Comparison of ENCODE assay signal across 8 cellular contexts in the genomic region with DNA sequence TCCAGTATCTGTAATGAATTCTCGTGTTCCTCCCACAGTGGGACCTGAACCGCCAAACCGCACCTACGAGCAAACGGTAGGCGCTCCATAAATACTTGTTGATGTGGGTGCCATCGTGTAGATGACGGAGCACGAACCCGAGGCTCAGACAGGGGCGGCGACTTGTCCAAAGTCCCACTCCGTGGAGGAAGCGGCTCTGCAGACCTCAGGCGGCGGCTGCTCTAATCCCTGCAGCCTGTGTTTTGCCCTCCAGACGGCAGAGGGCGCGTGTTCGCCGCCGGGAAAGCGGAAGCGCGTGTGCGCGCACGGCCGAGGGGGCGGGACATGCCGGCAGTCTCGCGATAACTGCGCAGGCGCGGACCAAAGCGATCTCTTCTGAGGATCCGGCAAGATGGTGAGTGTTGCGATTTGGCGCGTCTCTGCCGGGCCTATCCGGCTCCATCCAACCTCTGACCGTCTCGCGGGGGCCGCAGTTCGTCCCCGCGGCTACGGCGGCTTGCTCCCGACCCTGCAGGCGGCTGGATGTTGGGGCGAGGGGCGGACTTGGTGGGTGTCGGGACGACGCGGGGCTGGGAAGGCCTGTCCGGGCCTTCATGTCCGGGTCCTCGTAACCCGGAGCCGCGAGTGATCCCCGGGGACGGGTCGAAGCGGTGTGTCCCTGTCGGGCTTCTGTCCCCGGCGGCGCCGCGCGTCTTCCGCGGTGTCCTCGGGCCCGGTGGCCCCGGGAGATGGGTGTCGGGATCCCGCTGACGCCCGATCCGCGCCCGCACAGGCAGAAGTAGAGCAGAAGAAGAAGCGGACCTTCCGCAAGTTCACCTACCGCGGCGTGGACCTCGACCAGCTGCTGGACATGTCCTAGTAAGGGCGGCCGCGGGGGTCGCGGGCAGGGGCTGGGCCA. TPM values are rescaled to one million over a fixed set of nuclear protein-coding genes. Genes with fewer than 3 reads are reported as not detected.
DNase-seq lines count a peak whose midpoint lies in the region; TF ChIP-seq lines count a peak whose summit lies in the region.

A gene (plus strand): TSS at position 362 of the 898 bp plus-strand sequence. CDS start 30 bp downstream, at position 392.

- H3K4me3 Mint-ChIP-seq in nephron progenitor cell = peak within 1 kb of the TSS; percentile 97
- peak within 1 kb of the TSS; percentile 94 for H3K4me3 Mint-ChIP-seq in stimulated activated naive CD8-positive, alpha-beta T cell treated with anti-CD3 and anti-CD28 coated beads, Interleukin-15, Interleukin-2, amounts not matched to agents 100 ng/mL and 50 ng/mL, for 24 hours

- peaks cover 6% of the 10 kb centered on the region for H3K27me3 Mint-ChIP-seq in nephron progenitor cell (ENCODE audit: low read depth, poor library complexity)
- no peaks in the 10 kb centered on the region for H3K27me3 Mint-ChIP-seq in stimulated activated naive CD8-positive, alpha-beta T cell treated with anti-CD3 and anti-CD28 coated beads, Interleukin-15, Interleukin-2, amounts not matched to agents 100 ng/mL and 50 ng/mL, for 24 hours

- peak; percentile 83 for TF ChIP-seq CTCF in fibroblast of pulmonary artery (IDR thresholded peaks at IDR 0.05; ENCODE audit: low read length, missing control alignments)
- TF ChIP-seq CTCF in nephron progenitor cell (IDR thresholded peaks at IDR 0.05) = peak; percentile 85

- H3K4me1 Mint-ChIP-seq in nephron progenitor cell = peaks cover 43% of the 10 kb centered on the region
- H3K4me1 Mint-ChIP-seq in stimulated activated naive CD8-positive, alpha-beta T cell treated with anti-CD3 and anti-CD28 coated beads, Interleukin-15, Interleukin-2, amounts not matched to agents 100 ng/mL and 50 ng/mL, for 24 hours (ENCODE audit: low read depth) = peaks cover 39% of the 10 kb centered on the region

- H3K36me3 Mint-ChIP-seq in nephron progenitor cell (ENCODE audit: low read depth) = peaks cover 33% of the 10 kb centered on the region
- H3K36me3 Mint-ChIP-seq in stimulated activated naive CD8-positive, alpha-beta T cell treated with anti-CD3 and anti-CD28 coated beads, Interleukin-15, Interleukin-2, amounts not matched to agents 100 ng/mL and 50 ng/mL, for 24 hours (ENCODE audit: low read depth) = peaks cover 52% of the 10 kb centered on the region

- H3K9me3 Mint-ChIP-seq in nephron progenitor cell = no peaks in the 10 kb centered on the region
- no peaks in the 10 kb centered on the region for H3K9me3 Mint-ChIP-seq in stimulated activated naive CD8-positive, alpha-beta T cell treated with anti-CD3 and anti-CD28 coated beads, Interleukin-15, Interleukin-2, amounts not matched to agents 100 ng/mL and 50 ng/mL, for 24 hours

- peak within 1 kb of the TSS; percentile 100 for H3K27ac Mint-ChIP-seq in nephron progenitor cell
- H3K27ac Mint-ChIP-seq in stimulated activated naive CD8-positive, alpha-beta T cell treated with anti-CD3 and anti-CD28 coated beads, Interleukin-15, Interleukin-2, amounts not matched to agents 100 ng/mL and 50 ng/mL, for 24 hours = peak within 1 kb of the TSS; percentile 100

- peak; percentile 98 for DNase-seq in ELF-1 (ENCODE audit: low read depth, low spot score)
- DNase-seq in H4 (ENCODE audit: low spot score) = peak; percentile 83
- peak; percentile 86 for DNase-seq in M059J (ENCODE audit: low read depth)
- DNase-seq in SHP77 (lab: John Stamatoyannopoulos, UW) = peak; percentile 84 to 86
- DNase-seq in activated T-helper 9 cell treated with anti-CD3 and anti-CD28 coated beads, Interleukin-2, amount 50 U/mL, for 16 hours (ENCODE audit: low read depth) = peak; percentile 92
- DNase-seq in fibroblast of pulmonary artery (ENCODE audit: low read depth) = peak; percentile 97
- peak; percentile 97 for DNase-seq in nephron progenitor cell

- H3K4me3 ChIP-seq in fibroblast of pulmonary artery (replicated peaks; ENCODE audit: low read depth, low read length) = peak within 1 kb of the TSS; percentile 73

RNA-seq across cellular contexts. Expression of the gene that starts here (rescaled TPM):
- total RNA-seq in H4 (2014; rRNA removed; shearing (Covaris generic)) = 1,025 and 1,178 TPM in 2 replicates
- 1,527 and 2,021 TPM in 2 replicates for total RNA-seq in M059J (2014; rRNA removed; shearing (Covaris generic))

Comparison
In these comparisons a context has a peak if more than half of its experiments do, and no peak if none do; other contexts are left out.
1. Peak in every context shown above with its lines: DNase-seq and H3K4me3 ChIP-seq.